Comparison of ENCODE assay signal across 1 cellular context in the genomic region with DNA sequence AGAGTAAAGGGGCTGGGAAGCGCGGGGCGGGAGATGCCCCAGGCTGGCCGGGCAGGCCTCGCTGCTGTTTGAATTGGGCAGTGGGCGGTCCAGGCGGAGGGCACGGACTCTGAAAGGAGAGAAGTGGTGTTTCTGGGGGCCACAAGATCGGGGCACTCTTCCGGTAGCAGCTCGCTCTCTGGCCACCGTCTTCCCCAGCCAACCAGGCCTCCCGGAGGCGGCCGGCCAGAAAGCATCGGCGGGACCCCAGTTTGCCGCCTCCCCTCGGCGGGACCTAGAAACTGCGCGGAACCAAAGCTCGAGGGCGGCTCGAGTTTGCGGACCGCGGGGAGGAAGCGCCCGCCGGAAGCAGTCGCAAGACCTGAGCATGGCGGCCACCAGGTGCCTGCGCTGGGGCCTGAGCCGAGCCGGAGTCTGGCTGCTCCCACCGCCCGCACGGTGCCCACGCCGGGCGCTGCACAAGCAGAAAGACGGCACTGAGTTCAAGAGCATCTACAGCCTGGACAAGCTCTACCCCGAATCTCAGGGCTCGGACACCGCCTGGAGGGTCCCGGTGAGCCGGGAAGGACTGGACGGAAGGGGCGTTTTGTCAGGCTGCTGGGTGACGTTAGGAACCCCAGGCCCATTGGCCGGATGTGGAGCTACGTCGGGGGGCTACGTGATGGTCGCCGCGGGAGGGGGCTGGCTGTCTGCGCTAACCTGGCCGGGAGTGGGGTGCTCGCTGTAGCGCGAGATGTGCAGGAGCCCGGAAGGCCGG.
TF ChIP-seq lines count a peak whose summit lies in the region.

A gene (plus strand): TSS at position 351 of the 757 bp plus-strand sequence. CDS start 17 bp downstream, at position 368.

TF ChIP-seq in GM12878, 131 proteins besides CTCF, POLR2A, EP300 and RAD21 (continued from another document):
- TF ChIP-seq, protein P1, sequence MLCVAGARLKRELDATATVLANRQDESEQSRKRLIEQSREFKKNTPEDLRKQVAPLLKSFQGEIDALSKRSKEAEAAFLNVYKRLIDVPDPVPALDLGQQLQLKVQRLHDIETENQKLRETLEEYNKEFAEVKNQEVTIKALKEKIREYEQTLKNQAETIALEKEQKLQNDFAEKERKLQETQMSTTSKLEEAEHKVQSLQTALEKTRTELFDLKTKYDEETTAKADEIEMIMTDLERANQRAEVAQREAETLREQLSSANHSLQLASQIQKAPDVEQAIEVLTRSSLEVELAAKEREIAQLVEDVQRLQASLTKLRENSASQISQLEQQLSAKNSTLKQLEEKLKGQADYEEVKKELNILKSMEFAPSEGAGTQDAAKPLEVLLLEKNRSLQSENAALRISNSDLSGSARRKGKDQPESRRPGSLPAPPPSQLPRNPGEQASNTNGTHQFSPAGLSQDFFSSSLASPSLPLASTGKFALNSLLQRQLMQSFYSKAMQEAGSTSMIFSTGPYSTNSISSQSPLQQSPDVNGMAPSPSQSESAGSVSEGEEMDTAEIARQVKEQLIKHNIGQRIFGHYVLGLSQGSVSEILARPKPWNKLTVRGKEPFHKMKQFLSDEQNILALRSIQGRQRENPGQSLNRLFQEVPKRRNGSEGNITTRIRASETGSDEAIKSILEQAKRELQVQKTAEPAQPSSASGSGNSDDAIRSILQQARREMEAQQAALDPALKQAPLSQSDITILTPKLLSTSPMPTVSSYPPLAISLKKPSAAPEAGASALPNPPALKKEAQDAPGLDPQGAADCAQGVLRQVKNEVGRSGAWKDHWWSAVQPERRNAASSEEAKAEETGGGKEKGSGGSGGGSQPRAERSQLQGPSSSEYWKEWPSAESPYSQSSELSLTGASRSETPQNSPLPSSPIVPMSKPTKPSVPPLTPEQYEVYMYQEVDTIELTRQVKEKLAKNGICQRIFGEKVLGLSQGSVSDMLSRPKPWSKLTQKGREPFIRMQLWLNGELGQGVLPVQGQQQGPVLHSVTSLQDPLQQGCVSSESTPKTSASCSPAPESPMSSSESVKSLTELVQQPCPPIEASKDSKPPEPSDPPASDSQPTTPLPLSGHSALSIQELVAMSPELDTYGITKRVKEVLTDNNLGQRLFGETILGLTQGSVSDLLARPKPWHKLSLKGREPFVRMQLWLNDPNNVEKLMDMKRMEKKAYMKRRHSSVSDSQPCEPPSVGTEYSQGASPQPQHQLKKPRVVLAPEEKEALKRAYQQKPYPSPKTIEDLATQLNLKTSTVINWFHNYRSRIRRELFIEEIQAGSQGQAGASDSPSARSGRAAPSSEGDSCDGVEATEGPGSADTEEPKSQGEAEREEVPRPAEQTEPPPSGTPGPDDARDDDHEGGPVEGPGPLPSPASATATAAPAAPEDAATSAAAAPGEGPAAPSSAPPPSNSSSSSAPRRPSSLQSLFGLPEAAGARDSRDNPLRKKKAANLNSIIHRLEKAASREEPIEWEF (IDR thresholded peaks at IDR 0.05; ENCODE audit: insufficient replicate concordance, low read depth, low read length), result no peak
- peak; percentile 85 for TF ChIP-seq CREM (IDR thresholded peaks at IDR 0.05; ENCODE audit: low read depth)
- TF ChIP-seq NBN (IDR thresholded peaks at IDR 0.05), result peak; percentile 66
- no peak; the same call in 1 of the 2 replicates for TF ChIP-seq ZBED1 (IDR thresholded peaks at IDR 0.05; ENCODE audit: borderline replicate concordance)
- TF ChIP-seq, protein P2, sequence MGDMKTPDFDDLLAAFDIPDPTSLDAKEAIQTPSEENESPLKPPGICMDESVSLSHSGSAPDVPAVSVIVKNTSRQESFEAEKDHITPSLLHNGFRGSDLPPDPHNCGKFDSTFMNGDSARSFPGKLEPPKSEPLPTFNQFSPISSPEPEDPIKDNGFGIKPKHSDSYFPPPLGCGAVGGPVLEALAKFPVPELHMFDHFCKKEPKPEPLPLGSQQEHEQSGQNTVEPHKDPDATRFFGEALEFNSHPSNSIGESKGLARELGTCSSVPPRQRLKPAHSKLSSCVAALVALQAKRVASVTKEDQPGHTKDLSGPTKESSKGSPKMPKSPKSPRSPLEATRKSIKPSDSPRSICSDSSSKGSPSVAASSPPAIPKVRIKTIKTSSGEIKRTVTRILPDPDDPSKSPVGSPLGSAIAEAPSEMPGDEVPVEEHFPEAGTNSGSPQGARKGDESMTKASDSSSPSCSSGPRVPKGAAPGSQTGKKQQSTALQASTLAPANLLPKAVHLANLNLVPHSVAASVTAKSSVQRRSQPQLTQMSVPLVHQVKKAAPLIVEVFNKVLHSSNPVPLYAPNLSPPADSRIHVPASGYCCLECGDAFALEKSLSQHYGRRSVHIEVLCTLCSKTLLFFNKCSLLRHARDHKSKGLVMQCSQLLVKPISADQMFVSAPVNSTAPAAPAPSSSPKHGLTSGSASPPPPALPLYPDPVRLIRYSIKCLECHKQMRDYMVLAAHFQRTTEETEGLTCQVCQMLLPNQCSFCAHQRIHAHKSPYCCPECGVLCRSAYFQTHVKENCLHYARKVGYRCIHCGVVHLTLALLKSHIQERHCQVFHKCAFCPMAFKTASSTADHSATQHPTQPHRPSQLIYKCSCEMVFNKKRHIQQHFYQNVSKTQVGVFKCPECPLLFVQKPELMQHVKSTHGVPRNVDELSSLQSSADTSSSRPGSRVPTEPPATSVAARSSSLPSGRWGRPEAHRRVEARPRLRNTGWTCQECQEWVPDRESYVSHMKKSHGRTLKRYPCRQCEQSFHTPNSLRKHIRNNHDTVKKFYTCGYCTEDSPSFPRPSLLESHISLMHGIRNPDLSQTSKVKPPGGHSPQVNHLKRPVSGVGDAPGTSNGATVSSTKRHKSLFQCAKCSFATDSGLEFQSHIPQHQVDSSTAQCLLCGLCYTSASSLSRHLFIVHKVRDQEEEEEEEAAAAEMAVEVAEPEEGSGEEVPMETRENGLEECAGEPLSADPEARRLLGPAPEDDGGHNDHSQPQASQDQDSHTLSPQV (IDR thresholded peaks at IDR 0.05), result no peak
- 0 out of 2 replicates have a peak, but pooled peaks have one; percentile 61 for TF ChIP-seq STAT1 (conservative IDR thresholded peaks at IDR 0.05)
- TF ChIP-seq SP1 (IDR thresholded peaks at IDR 0.05; ENCODE audit: low read depth, low read length), result peak; percentile 71
- no peak for TF ChIP-seq MTA3 (IDR thresholded peaks at IDR 0.05; ENCODE audit: borderline replicate concordance, low read length)
- TF ChIP-seq JUNB (IDR thresholded peaks at IDR 0.05), result no peak
- TF ChIP-seq BACH1 (IDR thresholded peaks at IDR 0.05; ENCODE audit: borderline replicate concordance), result peak; percentile 40; the same call in 1 of the 2 replicates
- TF ChIP-seq MXI1 (IDR thresholded peaks at IDR 0.05; ENCODE audit: low read depth, low read length), result peak; percentile 72
- no peak for TF ChIP-seq SUPT20H (IDR thresholded peaks at IDR 0.05; ENCODE audit: borderline replicate concordance, control insufficient read depth, low read depth, low read length)
- TF ChIP-seq RELA (IDR thresholded peaks at IDR 0.05; ENCODE audit: borderline replicate concordance, partially characterized antibody), result peak; percentile 45
- no peak for TF ChIP-seq ZNF622 (IDR thresholded peaks at IDR 0.05)
- no peak; the same call in 1 of the 2 replicates for TF ChIP-seq POLR2AphosphoS2 (IDR thresholded peaks at IDR 0.05; ENCODE audit: low read depth, low read length)
- no peak for TF ChIP-seq ZNF274 (IDR thresholded peaks at IDR 0.05; ENCODE audit: insufficient read depth, insufficient read length)
- TF ChIP-seq, protein P3, sequence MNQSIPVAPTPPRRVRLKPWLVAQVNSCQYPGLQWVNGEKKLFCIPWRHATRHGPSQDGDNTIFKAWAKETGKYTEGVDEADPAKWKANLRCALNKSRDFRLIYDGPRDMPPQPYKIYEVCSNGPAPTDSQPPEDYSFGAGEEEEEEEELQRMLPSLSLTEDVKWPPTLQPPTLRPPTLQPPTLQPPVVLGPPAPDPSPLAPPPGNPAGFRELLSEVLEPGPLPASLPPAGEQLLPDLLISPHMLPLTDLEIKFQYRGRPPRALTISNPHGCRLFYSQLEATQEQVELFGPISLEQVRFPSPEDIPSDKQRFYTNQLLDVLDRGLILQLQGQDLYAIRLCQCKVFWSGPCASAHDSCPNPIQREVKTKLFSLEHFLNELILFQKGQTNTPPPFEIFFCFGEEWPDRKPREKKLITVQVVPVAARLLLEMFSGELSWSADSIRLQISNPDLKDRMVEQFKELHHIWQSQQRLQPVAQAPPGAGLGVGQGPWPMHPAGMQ (IDR thresholded peaks at IDR 0.05; ENCODE audit: borderline replicate concordance), result no peak
- TF ChIP-seq IRF4 (IDR thresholded peaks at IDR 0.05; ENCODE audit: low read depth, low read length), result 0 out of 2 replicates have a peak, but pooled peaks have one; percentile 31
- peak; percentile 10 for TF ChIP-seq SMAD1 (IDR thresholded peaks at IDR 0.05; ENCODE audit: low read depth, partially characterized antibody)
- TF ChIP-seq SUZ12 (IDR thresholded peaks at IDR 0.05; ENCODE audit: unreplicated experiment), result no peak
- TF ChIP-seq CBX3 (IDR thresholded peaks at IDR 0.05; ENCODE audit: borderline replicate concordance, low read depth), result no peak
- no peak for TF ChIP-seq STAT3 (IDR thresholded peaks at IDR 0.05; ENCODE audit: low read depth, low read length)
- TF ChIP-seq RB1 (IDR thresholded peaks at IDR 0.05; ENCODE audit: borderline replicate concordance), result peak; percentile 85; the same call in 1 of the 2 replicates
- no peak for TF ChIP-seq ETV6 (conservative IDR thresholded peaks at IDR 0.05 in 1 of 2, IDR thresholded peaks at IDR 0.05 in 1 of 2; ENCODE audit: borderline replicate concordance in 1 of 2, low read depth in 1 of 2)
- peak in 1 of 2 experiments; percentile 32; a peak in 2 of 4 replicates for TF ChIP-seq IKZF2 (IDR thresholded peaks at IDR 0.05)
- TF ChIP-seq CBFB (IDR thresholded peaks at IDR 0.05; ENCODE audit: low read depth), result no peak; the same call in 1 of the 2 replicates
- peak; percentile 23 for TF ChIP-seq KLF5 (IDR thresholded peaks at IDR 0.05; ENCODE audit: partially characterized antibody)
- TF ChIP-seq WRNIP1 (IDR thresholded peaks at IDR 0.05; ENCODE audit: borderline replicate concordance, low read depth, low read length), result no peak
- TF ChIP-seq NRF1 (conservative IDR thresholded peaks at IDR 0.05; ENCODE audit: low read depth, low read length), result 0 out of 2 replicates have a peak, but pooled peaks have one; percentile 12
- TF ChIP-seq SIN3A (IDR thresholded peaks at IDR 0.05; ENCODE audit: low read depth, low read length), result peak; percentile 72; the same call in 1 of the 2 replicates
- peak; percentile 79 for TF ChIP-seq MEF2A (IDR thresholded peaks at IDR 0.05; ENCODE audit: insufficient read depth, low read depth, low read length)
- peak; percentile 96 for TF ChIP-seq GABPA (IDR thresholded peaks at IDR 0.05; ENCODE audit: low read depth)
